In genomic region chr1:119870917-119871486, GRCh38 we compare ENCODE assay signal across 9 cellular contexts. TPM values are rescaled to one million over a fixed set of nuclear protein-coding genes. Genes with fewer than 3 reads are reported as not detected.
DNase-seq lines count a peak whose midpoint lies in the region; ATAC-seq and TF ChIP-seq lines count a peak whose summit lies in the region.
"Had no signal": no experiment of that assay in that cellular context is flagged by ENCODE, and none has a peak within 500 bp of the region (broad histone marks: within the 10 kb centered on the region; RNA-seq: fewer than 3 reads in every experiment).

No MANE protein-coding gene starts in this region.

- intact Hi-C loops in activated CD8-positive, alpha-beta T cell treated with anti-CD3 and anti-CD28 coated beads for 36 hours (cut with micrococcal nuclease) = loop anchor here (2.0 kb wide), 1 partner anchor 98 kb away; no protein-coding TSS in a partner anchor

- H3K4me1 ChIP-seq in CD8-positive, alpha-beta memory T cell (ENCODE audit: insufficient read depth, low read length) = no peaks in the 10 kb centered on the region
- H3K4me1 ChIP-seq in endocrine pancreas (ENCODE audit: control insufficient read depth, insufficient read depth, low read length) = no peaks in the 10 kb centered on the region

- ATAC-seq in HG03159 (IDR thresholded peaks at IDR 0.05; ENCODE audit: unreplicated experiment) = peak; percentile 61
- peak; percentile 81 for ATAC-seq in activated CD8-positive, alpha-beta T cell treated with anti-CD3 and anti-CD28 coated beads for 36 hours
- no peak for ATAC-seq in HG02588 (IDR thresholded peaks at IDR 0.05; ENCODE audit: unreplicated experiment)

- no peaks in the 10 kb centered on the region for H3K36me3 Mint-ChIP-seq in CD8-positive, alpha-beta memory T cell
- H3K36me3 Mint-ChIP-seq in activated CD8-positive, alpha-beta T cell treated with anti-CD3 and anti-CD28 coated beads for 36 hours (ENCODE audit: low read depth) = no peaks in the 10 kb centered on the region

- DNase-seq in CD8-positive, alpha-beta memory T cell = peak; percentile 5 to 60 (median 23)
- DNase-seq in NCI-H748 treated with DMSO at 0.1 percent for 48 hours (lab: John Stamatoyannopoulos, UW) (peak; percentile 47), midbrain (lab: John Stamatoyannopoulos, UW) (peak; percentile 82)
- DNase-seq in activated CD8-positive, alpha-beta T cell treated with anti-CD3 and anti-CD28 coated beads for 36 hours = peak; percentile 84
- peak; percentile 34 to 35 for DNase-seq in stimulated activated CD8-positive, alpha-beta memory T cell treated with anti-CD3 and anti-CD28 coated beads, Interleukin-4, amount 100 ng/mL, for 1 hour (ENCODE audit: low read depth in 2 of 2, low spot score in 1 of 2)

- H3K9me3 ChIP-seq in CD8-positive, alpha-beta memory T cell (ENCODE audit: low read length) = no peaks in the 10 kb centered on the region
- H3K9me3 ChIP-seq in endocrine pancreas (ENCODE audit: control insufficient read depth, low read length) = no peaks in the 10 kb centered on the region

- POLR2A ChIA-PET in CD8-positive, alpha-beta memory T cell (lab: Charles Lee) = no interaction called here
- POLR2A ChIA-PET in activated CD8-positive, alpha-beta T cell treated with anti-CD3 and anti-CD28 coated beads for 36 hours (lab: Charles Lee) = no interaction called here

- H3K9ac ChIP-seq in endocrine pancreas (ENCODE audit: control insufficient read depth, insufficient read depth, low read length) = peak overlapping the region; percentile 40

- H3K36me3 ChIP-seq in CD8-positive, alpha-beta memory T cell (ENCODE audit: insufficient read depth, low read length) = no peaks in the 10 kb centered on the region
- H3K36me3 ChIP-seq in endocrine pancreas (ENCODE audit: control insufficient read depth, insufficient read depth, low read length) = no peaks in the 10 kb centered on the region

- H3K27me3 ChIP-seq in CD8-positive, alpha-beta memory T cell (ENCODE audit: insufficient read depth, low read length, poor library complexity, severe bottlenecking) = no peaks in the 10 kb centered on the region
- H3K27me3 ChIP-seq in endocrine pancreas (ENCODE audit: control insufficient read depth, insufficient read depth, low read length) = no peaks in the 10 kb centered on the region

- peak; percentile 92 for TF ChIP-seq CTCF in activated CD8-positive, alpha-beta T cell treated with anti-CD3 and anti-CD28 coated beads for 36 hours (IDR thresholded peaks at IDR 0.05)

- H3K27me3 Mint-ChIP-seq in CD8-positive, alpha-beta memory T cell = peaks cover 17 to 46% of the 10 kb centered on the region in 2 donors
- peaks cover 9% of the 10 kb centered on the region for H3K27me3 Mint-ChIP-seq in activated CD8-positive, alpha-beta T cell treated with anti-CD3 and anti-CD28 coated beads for 36 hours

- H3K4me3 Mint-ChIP-seq in CD8-positive, alpha-beta memory T cell = no peak overlapping the region
- no peak overlapping the region for H3K4me3 Mint-ChIP-seq in activated CD8-positive, alpha-beta T cell treated with anti-CD3 and anti-CD28 coated beads for 36 hours

- CTCF ChIA-PET in CD8-positive, alpha-beta memory T cell (lab: Charles Lee) = interaction anchor here (1.5 kb wide), 1 partner anchor 13 kb away, joined by 5 read pairs; no protein-coding TSS in a partner anchor
- CTCF ChIA-PET in activated CD8-positive, alpha-beta T cell treated with anti-CD3 and anti-CD28 coated beads for 36 hours (lab: Charles Lee) = interaction anchor here (0.6 to 3.0 kb wide), 17 partner anchors 8 to 127 kb away, joined by 3 to 18 read pairs (median 5); no protein-coding TSS in a partner anchor

- H3K9me3 Mint-ChIP-seq in CD8-positive, alpha-beta memory T cell = no peaks in the 10 kb centered on the region
- H3K9me3 Mint-ChIP-seq in activated CD8-positive, alpha-beta T cell treated with anti-CD3 and anti-CD28 coated beads for 36 hours = no peaks in the 10 kb centered on the region

- H3K4me3 ChIP-seq in CD8-positive, alpha-beta memory T cell (ENCODE audit: low read length) = no peak overlapping the region
- peak overlapping the region; percentile 8 for H3K4me3 ChIP-seq in endocrine pancreas (ENCODE audit: control insufficient read depth, insufficient read depth, low read length)

- no peaks in the 10 kb centered on the region for H3K4me1 Mint-ChIP-seq in CD8-positive, alpha-beta memory T cell
- peaks cover 3% of the 10 kb centered on the region for H3K4me1 Mint-ChIP-seq in activated CD8-positive, alpha-beta T cell treated with anti-CD3 and anti-CD28 coated beads for 36 hours (ENCODE audit: low read depth)

- peak overlapping the region in 1 of 8 donors; percentile 17 for H3K27ac Mint-ChIP-seq in CD8-positive, alpha-beta memory T cell
- H3K27ac Mint-ChIP-seq in activated CD8-positive, alpha-beta T cell treated with anti-CD3 and anti-CD28 coated beads for 36 hours = no peak overlapping the region

- no peak overlapping the region for H3K27ac ChIP-seq in CD8-positive, alpha-beta memory T cell (ENCODE audit: low read depth, low read length)

RNA-seq across cellular contexts. Expression of gene ADAM30, which starts 25.3 kb away (rescaled TPM):
- total RNA-seq in CD8-positive, alpha-beta memory T cell = not detected
- polyA plus RNA-seq in CD8-positive, alpha-beta memory T cell = not detected
- total RNA-seq in activated CD8-positive, alpha-beta T cell treated with anti-CD3 and anti-CD28 coated beads for 36 hours = not detected
- total RNA-seq: T-helper 1 cell treated with Interleukin-12 subunit alpha and Interleukin-12 subunit beta and Interleukin-4 antibody, amounts not matched to agents 30 ng/mL and 1 ng/mL, for 36 hours had no signal

RNA-seq across cellular contexts. Expression of gene REG4, which starts 59.7 kb away (rescaled TPM):
- total RNA-seq in CD8-positive, alpha-beta memory T cell = 1 to 10 TPM; 2.5 to 3.0 TPM
- polyA plus RNA-seq in CD8-positive, alpha-beta memory T cell = 4.4 TPM
- total RNA-seq in activated CD8-positive, alpha-beta T cell treated with anti-CD3 and anti-CD28 coated beads for 36 hours = 1 to 10 TPM; 9.7 to 9.9 TPM

Comparison
In these comparisons a context has a peak if more than half of its experiments do, and no peak if none do; other contexts are left out.
1. DNase-seq: peak in every context shown above with its lines; median percentile 84 in activated CD8-positive, alpha-beta T cell treated with anti-CD3 and anti-CD28 coated beads for 36 hours; 82 in midbrain; 47 in NCI-H748 treated with DMSO at 0.1 percent for 48 hours; 34 in stimulated activated CD8-positive, alpha-beta memory T cell treated with anti-CD3 and anti-CD28 coated beads, Interleukin-4, amount 100 ng/mL, for 1 hour; 23 in CD8-positive, alpha-beta memory T cell.